Comparison of ENCODE assay signal across 8 cellular contexts in genomic region chr4:22514431-22514830, GRCh38. TPM values are rescaled to one million over a fixed set of nuclear protein-coding genes. Genes with fewer than 3 reads are reported as not detected.
DNase-seq lines count a peak whose midpoint lies in the region; ATAC-seq and TF ChIP-seq lines count a peak whose summit lies in the region.

No MANE protein-coding gene starts in this region.

- no peaks in the 10 kb centered on the region for H3K27me3 ChIP-seq in Peyer's patch
- H3K27me3 ChIP-seq in esophagus squamous epithelium: peaks cover 0 to 7% (median 0%) of the 10 kb centered on the region in 4 donors
- H3K27me3 ChIP-seq in ovary: no peaks in the 10 kb centered on the region

- TF ChIP-seq CTCF in Peyer's patch (IDR thresholded peaks at IDR 0.05): no peak
- no peak for TF ChIP-seq CTCF in esophagus squamous epithelium (IDR thresholded peaks at IDR 0.05)
- TF ChIP-seq CTCF in ovary (IDR thresholded peaks at IDR 0.05): no peak

- WGBS in esophagus squamous epithelium, 2 donors: 6 to 11% methylated on average over 5 of the region's 5 CpGs
- WGBS in ovary, 3 donors: 6 to 10% (median 8%) methylated on average over 5 of the region's 5 CpGs

- in situ Hi-C loops in G401 (cut with HindIII; ENCODE audit: low sequenced_read_pairs): no loop called here

- H3K9me3 ChIP-seq in Peyer's patch: no peaks in the 10 kb centered on the region
- H3K9me3 ChIP-seq in esophagus squamous epithelium: no peaks in the 10 kb centered on the region
- H3K9me3 ChIP-seq in ovary: no peaks in the 10 kb centered on the region

- H3K36me3 ChIP-seq in Peyer's patch (no peaks in the 10 kb centered on the region), esophagus squamous epithelium (no peaks in the 10 kb centered on the region), ovary (no peaks in the 10 kb centered on the region)

- peak; percentile 7 for DNase-seq in G401 (ENCODE audit: low spot score)
- DNase-seq in Peyer's patch: no peak
- no peak for DNase-seq in esophagus squamous epithelium (lab: John Stamatoyannopoulos, UW)
- no peak for DNase-seq in ovary
- DNase-seq in cortex of kidney (lab: John Stamatoyannopoulos, UW): no peak
- DNase-seq in cerebellar nuclear complex (lab: John Stamatoyannopoulos, UW): no peak

- no peak for TF ChIP-seq EP300 in ovary (IDR thresholded peaks at IDR 0.05)

- intact Hi-C loops in esophagus squamous epithelium (cut with DNase I): no loop called here
- intact Hi-C loops in ovary (cut with DNase I): no loop called here

- H3K4me1 ChIP-seq in Peyer's patch (peaks cover 0 to 8% (median 0%) of the 10 kb centered on the region in 4 donors), esophagus squamous epithelium (peaks cover 0 to 24% (median 0%) of the 10 kb centered on the region in 3 donors), ovary (ENCODE audit: insufficient read depth) (peaks cover 6% of the 10 kb centered on the region)

- H3K27ac ChIP-seq in Peyer's patch (peak overlapping the region in 1 of 4 donors; percentile 82), esophagus squamous epithelium (peak overlapping the region in 1 of 4 donors; percentile 35), ovary (no peak overlapping the region)

- no peak for TF ChIP-seq POLR2A in Peyer's patch (IDR thresholded peaks at IDR 0.05)
- TF ChIP-seq POLR2A in esophagus squamous epithelium (IDR thresholded peaks at IDR 0.05): no peak
- no peak for TF ChIP-seq POLR2A in ovary (IDR thresholded peaks at IDR 0.05)

- H3K4me3 ChIP-seq in Peyer's patch (peak overlapping the region in 3 of 4 donors; percentile 26 to 73 (median 62)), esophagus squamous epithelium (peak overlapping the region; percentile 55 to 76 (median 60)), ovary (peak overlapping the region; percentile 71)

- ATAC-seq in GM19324 (IDR thresholded peaks at IDR 0.05; ENCODE audit: low FRiP score, unreplicated experiment) (no peak), HG02588 (IDR thresholded peaks at IDR 0.05; ENCODE audit: unreplicated experiment) (no peak)

RNA-seq across cellular contexts. Expression of gene ADGRA3, which starts 1.4 kb away (rescaled TPM):
- total RNA-seq in G401 (2014; rRNA removed; shearing (Covaris generic)): 34.7 and 43.1 TPM in 2 replicates
- total RNA-seq in Peyer's patch: 10 to 100 TPM; 19.6 to 58.2 (median 35.1) TPM
- total RNA-seq in esophagus squamous epithelium: 10 to 100 TPM in 2 of 4 donors, 1 to 10 TPM in 2; 5.4 to 20.4 (median 12.9) TPM
- total RNA-seq in ovary: 10 to 100 TPM; 16.1 to 58.1 (median 24.3) TPM
- 10 to 100 TPM; 13.1 to 26.2 TPM for polyA plus RNA-seq in ovary
